ENCODE assay signal across 1 cellular context in the genomic region with DNA sequence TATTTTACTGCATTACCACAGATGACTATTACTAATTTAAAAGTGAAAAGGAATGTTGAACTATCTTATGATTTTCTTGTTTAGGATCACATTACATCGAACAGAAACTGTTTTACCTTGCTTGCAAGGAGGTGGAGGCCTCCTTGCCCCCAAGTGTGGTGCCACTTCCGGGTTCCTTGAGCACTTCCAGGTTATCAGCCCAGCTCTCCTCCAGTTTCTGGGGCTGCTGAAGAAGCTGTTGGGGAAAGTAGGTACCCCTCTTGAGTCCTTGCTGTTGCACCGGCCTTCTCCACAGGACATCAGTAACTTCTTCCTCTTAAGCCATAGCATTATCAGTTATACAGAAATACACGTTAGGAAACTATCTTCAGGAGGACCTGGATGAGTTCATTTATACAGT.
TF ChIP-seq lines count a peak whose summit lies in the region.

No MANE protein-coding gene starts in this region.

TF ChIP-seq in HEK293, 187 proteins besides CTCF, POLR2A, EP300 and RAD21 (continued from another document):
- TF ChIP-seq, protein P1, sequence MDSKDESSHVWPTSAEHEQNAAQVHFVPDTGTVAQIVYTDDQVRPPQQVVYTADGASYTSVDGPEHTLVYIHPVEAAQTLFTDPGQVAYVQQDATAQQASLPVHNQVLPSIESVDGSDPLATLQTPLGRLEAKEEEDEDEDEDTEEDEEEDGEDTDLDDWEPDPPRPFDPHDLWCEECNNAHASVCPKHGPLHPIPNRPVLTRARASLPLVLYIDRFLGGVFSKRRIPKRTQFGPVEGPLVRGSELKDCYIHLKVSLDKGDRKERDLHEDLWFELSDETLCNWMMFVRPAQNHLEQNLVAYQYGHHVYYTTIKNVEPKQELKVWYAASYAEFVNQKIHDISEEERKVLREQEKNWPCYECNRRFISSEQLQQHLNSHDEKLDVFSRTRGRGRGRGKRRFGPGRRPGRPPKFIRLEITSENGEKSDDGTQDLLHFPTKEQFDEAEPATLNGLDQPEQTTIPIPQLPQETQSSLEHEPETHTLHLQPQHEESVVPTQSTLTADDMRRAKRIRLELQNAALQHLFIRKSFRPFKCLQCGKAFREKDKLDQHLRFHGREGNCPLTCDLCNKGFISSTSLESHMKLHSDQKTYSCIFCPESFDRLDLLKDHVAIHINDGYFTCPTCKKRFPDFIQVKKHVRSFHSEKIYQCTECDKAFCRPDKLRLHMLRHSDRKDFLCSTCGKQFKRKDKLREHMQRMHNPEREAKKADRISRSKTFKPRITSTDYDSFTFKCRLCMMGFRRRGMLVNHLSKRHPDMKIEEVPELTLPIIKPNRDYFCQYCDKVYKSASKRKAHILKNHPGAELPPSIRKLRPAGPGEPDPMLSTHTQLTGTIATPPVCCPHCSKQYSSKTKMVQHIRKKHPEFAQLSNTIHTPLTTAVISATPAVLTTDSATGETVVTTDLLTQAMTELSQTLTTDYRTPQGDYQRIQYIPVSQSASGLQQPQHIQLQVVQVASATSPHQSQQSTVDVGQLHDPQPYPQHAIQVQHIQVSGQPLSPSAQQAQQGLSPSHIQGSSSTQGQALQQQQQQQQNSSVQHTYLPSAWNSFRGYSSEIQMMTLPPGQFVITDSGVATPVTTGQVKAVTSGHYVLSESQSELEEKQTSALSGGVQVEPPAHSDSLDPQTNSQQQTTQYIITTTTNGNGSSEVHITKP (tag by site-specific recombination; IDR thresholded peaks at IDR 0.05), result 0 out of 2 replicates have a peak, but pooled peaks have one; percentile 25
